8 cellular contexts compared by ENCODE assay signal in genomic region chr2:18559941-18560796, GRCh38. TPM values are rescaled to one million over a fixed set of nuclear protein-coding genes. Genes with fewer than 3 reads are reported as not detected.
DNase-seq lines count a peak whose midpoint lies in the region; ATAC-seq and TF ChIP-seq lines count a peak whose summit lies in the region.

Gene RDH14, minus strand, starts transcription at chr2:18560653. Its CDS starts 81 bp downstream, at chr2:18560572.

- 0% methylated on average over 3 of the region's 84 CpGs; no CpG with 5 or more reads in 1 of the 2 donors for WGBS in gastroesophageal sphincter (ENCODE audit: low coverage in 1 of 2), 2 donors

- peak; percentile 97 for ATAC-seq in gastroesophageal sphincter

- TF ChIP-seq EP300 in gastroesophageal sphincter (IDR thresholded peaks at IDR 0.05) = no peak

- H3K9ac ChIP-seq in SK-N-MC (ENCODE audit: insufficient read length) = peak within 1 kb of the TSS; percentile 86

- H3K4me1 ChIP-seq in gastroesophageal sphincter = peaks cover 18 to 52% (median 19%) of the 10 kb centered on the region in 3 donors
- H3K4me1 ChIP-seq in neutrophil (ENCODE audit: control insufficient read depth in 1 of 2, insufficient read depth in 1 of 2, low read depth in 1 of 2, low read length in 1 of 2) = peaks cover 8 to 12% of the 10 kb centered on the region in 2 experiments

- H3K9me3 ChIP-seq in SK-N-MC (ENCODE audit: low read depth, low read length) = no peaks in the 10 kb centered on the region
- peaks cover 0 to 10% (median 0%) of the 10 kb centered on the region in 3 donors for H3K9me3 ChIP-seq in gastroesophageal sphincter
- no peaks in the 10 kb centered on the region for H3K9me3 ChIP-seq in neutrophil

- H3K4me3 ChIP-seq in NB4 (ENCODE audit: low read depth, low read length) = peak within 1 kb of the TSS; percentile 83
- H3K4me3 ChIP-seq in SK-N-MC = peak within 1 kb of the TSS; percentile 96
- peak within 1 kb of the TSS; percentile 88 to 91 for H3K4me3 ChIP-seq in gastroesophageal sphincter
- peak within 1 kb of the TSS; percentile 68 to 70 for H3K4me3 ChIP-seq in neutrophil (ENCODE audit: low read depth in 1 of 2, low read length in 1 of 2)

- H3K4me3 Mint-ChIP-seq in HFFc6 = peak within 1 kb of the TSS; percentile 96
- H3K4me3 Mint-ChIP-seq in activated naive CD4-positive, alpha-beta T cell treated with anti-CD3 and anti-CD28 coated beads, Interleukin-2, amount 10 ng/mL, durations not matched to agents 7 days and 5 days = peak within 1 kb of the TSS; percentile 90

- H3K27me3 ChIP-seq in gastroesophageal sphincter (no peaks in the 10 kb centered on the region), neutrophil (no peaks in the 10 kb centered on the region)

- CTCF ChIA-PET in activated naive CD4-positive, alpha-beta T cell treated with anti-CD3 and anti-CD28 coated beads, Interleukin-2, amount 10 ng/mL, durations not matched to agents 7 days and 5 days (lab: Charles Lee) = interaction anchor here (2.9 kb wide), 1 partner anchor 39 kb away, joined by 9 read pairs; no protein-coding TSS in a partner anchor

- H3K27me3 Mint-ChIP-seq in HFFc6 (ENCODE audit: insufficient read depth) = no peaks in the 10 kb centered on the region; the same call in 1 of the 2 replicates
- H3K27me3 Mint-ChIP-seq in activated naive CD4-positive, alpha-beta T cell treated with anti-CD3 and anti-CD28 coated beads, Interleukin-2, amount 10 ng/mL, durations not matched to agents 7 days and 5 days = no peaks in the 10 kb centered on the region

- H3K9me3 Mint-ChIP-seq in HFFc6 = peaks cover 15% of the 10 kb centered on the region
- peaks cover 6% of the 10 kb centered on the region for H3K9me3 Mint-ChIP-seq in activated naive CD4-positive, alpha-beta T cell treated with anti-CD3 and anti-CD28 coated beads, Interleukin-2, amount 10 ng/mL, durations not matched to agents 7 days and 5 days

- TF ChIP-seq CTCF in HFFc6 (IDR thresholded peaks at IDR 0.05) (peak; percentile 28; the same call in 1 of the 2 replicates), NB4 (IDR thresholded peaks at IDR 0.05; ENCODE audit: low read depth, low read length) (no peak), gastroesophageal sphincter (IDR thresholded peaks at IDR 0.05) (peak in 2 of 4 experiments; percentile 9 to 19), neutrophil (IDR thresholded peaks at IDR 0.05) (no peak)

- H3K4me1 Mint-ChIP-seq in HFFc6 (ENCODE audit: low read depth) = peaks cover 40% of the 10 kb centered on the region
- peaks cover 38% of the 10 kb centered on the region for H3K4me1 Mint-ChIP-seq in activated naive CD4-positive, alpha-beta T cell treated with anti-CD3 and anti-CD28 coated beads, Interleukin-2, amount 10 ng/mL, durations not matched to agents 7 days and 5 days

- H3K27ac ChIP-seq in SK-N-MC = 0 out of 2 replicates have a peak within 1 kb of the TSS, but pooled peaks have one; percentile 7
- H3K27ac ChIP-seq in gastroesophageal sphincter = peak within 1 kb of the TSS; percentile 96 to 99 (median 98)
- peak within 1 kb of the TSS; percentile 27 for H3K27ac ChIP-seq in neutrophil
- H3K27ac ChIP-seq in substantia nigra (ENCODE audit: low read depth, low read length, poor library complexity, severe bottlenecking) = peak within 1 kb of the TSS; percentile 78

- DNase-seq in GM04503 (ENCODE audit: low read depth) (peak; percentile 57), HFFc6 (peak; percentile 85), NB4 (ENCODE audit: low read depth) (peak; percentile 96), SK-N-MC (ENCODE audit: low read depth, low spot score) (peak; percentile 50), substantia nigra (lab: John Stamatoyannopoulos, UW) (peak; percentile 64 to 96 (median 91))
- peak; percentile 95 for DNase-seq in activated naive CD4-positive, alpha-beta T cell treated with anti-CD3 and anti-CD28 coated beads, Interleukin-2, amount 10 ng/mL, durations not matched to agents 7 days and 5 days

- peak within 1 kb of the TSS; percentile 96 for H3K27ac Mint-ChIP-seq in HFFc6
- H3K27ac Mint-ChIP-seq in activated naive CD4-positive, alpha-beta T cell treated with anti-CD3 and anti-CD28 coated beads, Interleukin-2, amount 10 ng/mL, durations not matched to agents 7 days and 5 days = peak within 1 kb of the TSS; percentile 97

- H3K36me3 ChIP-seq in SK-N-MC (ENCODE audit: insufficient read depth, low read length) (peaks cover 7% of the 10 kb centered on the region), gastroesophageal sphincter (peaks cover 6 to 17% of the 10 kb centered on the region in 2 donors), neutrophil (no peaks in the 10 kb centered on the region)

- peaks cover 39% of the 10 kb centered on the region for H3K36me3 Mint-ChIP-seq in HFFc6 (ENCODE audit: low read depth)
- H3K36me3 Mint-ChIP-seq in activated naive CD4-positive, alpha-beta T cell treated with anti-CD3 and anti-CD28 coated beads, Interleukin-2, amount 10 ng/mL, durations not matched to agents 7 days and 5 days = peaks cover 26% of the 10 kb centered on the region

- peak; percentile 58 for TF ChIP-seq POLR2A in NB4 (IDR thresholded peaks at IDR 0.05; ENCODE audit: extremely low read depth, insufficient read length)
- TF ChIP-seq POLR2A in gastroesophageal sphincter (IDR thresholded peaks at IDR 0.05) = peak; percentile 75 to 90

RNA-seq across cellular contexts. Expression of gene RDH14, which starts in this region (rescaled TPM):
- 10 to 100 TPM; 15.0 to 21.6 (median 17.7) TPM for total RNA-seq in HFFc6 (2021; fragmentation: NEBNext Ultra II Directional; extraction: Animal tissue kit (Norgen Biotek cat#: 25700))
- 10 to 100 TPM; 49.7 to 76.3 (median 61.9) TPM for total RNA-seq in gastroesophageal sphincter

Comparison
In these comparisons a context has a peak if more than half of its experiments do, and no peak if none do; other contexts are left out.
1. Peak in every context shown above with its lines: DNase-seq, ATAC-seq, H3K4me3 ChIP-seq and H3K27ac ChIP-seq.
2. H3K27ac ChIP-seq: peak in every context shown above with its lines; median percentile 98 in gastroesophageal sphincter; 78 in substantia nigra; 27 in neutrophil; 7 in SK-N-MC.